In the genomic region with DNA sequence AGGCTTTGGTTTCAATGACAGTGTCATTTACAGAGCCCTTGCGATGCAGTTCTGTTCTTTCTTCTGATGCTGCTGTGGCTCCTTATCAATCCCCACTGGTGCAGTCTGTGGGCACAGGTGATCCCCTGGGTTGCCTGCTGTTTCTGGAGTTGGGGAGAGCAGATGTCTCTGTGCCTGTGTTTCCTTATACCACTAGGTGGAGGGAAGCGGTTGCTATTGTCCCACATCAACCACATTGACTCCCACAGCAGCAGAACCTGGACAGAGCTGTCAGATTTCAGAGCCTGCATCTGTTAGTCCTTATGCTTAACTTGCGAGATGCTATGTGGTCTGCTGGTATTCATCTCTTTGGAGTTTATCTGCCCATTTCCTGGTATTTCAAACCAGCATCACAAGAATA, we compare ENCODE assay signal across 10 cellular contexts. TPM values are rescaled to one million over a fixed set of nuclear protein-coding genes. Genes with fewer than 3 reads are reported as not detected.
A peak's percentile ranks its signal among the peaks of the same experiment; 100 is the strongest.
DNase-seq lines count a peak whose midpoint lies in the region; ATAC-seq and TF ChIP-seq lines count a peak whose summit lies in the region.
"Had no signal": no experiment of that assay in that cellular context is flagged by ENCODE, and none has a peak within 500 bp of the region (broad histone marks: within the 10 kb centered on the region; RNA-seq: fewer than 3 reads in every experiment).

No MANE protein-coding gene starts in this region.

- TF ChIP-seq POLR2A in esophagus squamous epithelium (IDR thresholded peaks at IDR 0.05): no peak

- in situ Hi-C loops in KBM-7 (cut with MboI; ENCODE audit: low pct_unique_long_range_greater_than_20kb, low sequenced_read_pairs): no loop called here

- peak; percentile 58 to 63 for ATAC-seq in activated naive CD4-positive, alpha-beta T cell treated with anti-CD3 and anti-CD28 coated beads, Interleukin-2, amount 50 U/mL, for 72 hours
- peak; percentile 57 for ATAC-seq in stimulated activated effector memory CD8-positive, alpha-beta T cell treated with anti-CD3 and anti-CD28 coated beads, Interleukin-12 subunit alpha, Interleukin-12 subunit beta, amount 100 ng/mL, for 72 hours
- no peak for ATAC-seq in HG02852 (IDR thresholded peaks at IDR 0.05; ENCODE audit: unreplicated experiment)

- no peaks in the 10 kb centered on the region for H3K36me3 ChIP-seq in esophagus squamous epithelium
- H3K36me3 ChIP-seq: upper lobe of left lung had no signal

- no peak for DNase-seq in activated naive CD4-positive, alpha-beta T cell treated with anti-CD3 and anti-CD28 coated beads, Interleukin-2, amount 50 U/mL, for 72 hours (ENCODE audit: low spot score in 2 of 2)
- no peak for DNase-seq in activated naive CD4-positive, alpha-beta T cell treated with anti-CD3 and anti-CD28 coated beads, Interleukin-2, amount 50 U/mL, for 16 hours
- DNase-seq in KBM-7 (peak; percentile 8), cerebellar cortex (ENCODE audit: low spot score) (peak; percentile 6), putamen (ENCODE audit: low spot score) (no peak), esophagus squamous epithelium (lab: John Stamatoyannopoulos, UW) (no peak)
- no peak for DNase-seq in stimulated activated effector memory CD8-positive, alpha-beta T cell treated with anti-CD3 and anti-CD28 coated beads, Interleukin-12 subunit alpha, Interleukin-12 subunit beta, amount 100 ng/mL, for 72 hours (ENCODE audit: low spot score in 2 of 2)
- DNase-seq: NCI-H774, upper lobe of left lung had no signal

- H3K27me3 ChIP-seq in esophagus squamous epithelium: no peaks in the 10 kb centered on the region
- H3K27me3 ChIP-seq: upper lobe of left lung had no signal

- TF ChIP-seq CTCF in esophagus squamous epithelium (IDR thresholded peaks at IDR 0.05): peak in 3 of 6 experiments; percentile 7 to 41 (median 13)

- H3K4me3 ChIP-seq in esophagus squamous epithelium: no peak overlapping the region
- H3K4me3 ChIP-seq: upper lobe of left lung had no signal

- H3K9me3 ChIP-seq in esophagus squamous epithelium: no peaks in the 10 kb centered on the region
- H3K9me3 ChIP-seq: upper lobe of left lung had no signal

- 85 to 89% methylated on average over 3 of the region's 3 CpGs for WGBS in esophagus squamous epithelium, 2 donors

- no peak overlapping the region for H3K27ac ChIP-seq in esophagus squamous epithelium
- H3K27ac ChIP-seq: upper lobe of left lung had no signal

- intact Hi-C loops in esophagus squamous epithelium (cut with DNase I): no loop called here

- no peaks in the 10 kb centered on the region for H3K9me3 Mint-ChIP-seq in activated naive CD4-positive, alpha-beta T cell treated with anti-CD3 and anti-CD28 coated beads, Interleukin-2, amount 50 U/mL, for 72 hours
- H3K9me3 Mint-ChIP-seq in stimulated activated effector memory CD8-positive, alpha-beta T cell treated with anti-CD3 and anti-CD28 coated beads, Interleukin-12 subunit alpha, Interleukin-12 subunit beta, amount 100 ng/mL, for 72 hours: no peaks in the 10 kb centered on the region

- H3K27ac Mint-ChIP-seq in activated naive CD4-positive, alpha-beta T cell treated with anti-CD3 and anti-CD28 coated beads, Interleukin-2, amount 50 U/mL, for 72 hours: no peak overlapping the region
- no peak overlapping the region for H3K27ac Mint-ChIP-seq in stimulated activated effector memory CD8-positive, alpha-beta T cell treated with anti-CD3 and anti-CD28 coated beads, Interleukin-12 subunit alpha, Interleukin-12 subunit beta, amount 100 ng/mL, for 72 hours

- H3K4me3 Mint-ChIP-seq in stimulated activated effector memory CD8-positive, alpha-beta T cell treated with anti-CD3 and anti-CD28 coated beads, Interleukin-12 subunit alpha, Interleukin-12 subunit beta, amount 100 ng/mL, for 72 hours: no peak overlapping the region

- H3K4me1 Mint-ChIP-seq in stimulated activated effector memory CD8-positive, alpha-beta T cell treated with anti-CD3 and anti-CD28 coated beads, Interleukin-12 subunit alpha, Interleukin-12 subunit beta, amount 100 ng/mL, for 72 hours: no peaks in the 10 kb centered on the region

- no peaks in the 10 kb centered on the region for H3K36me3 Mint-ChIP-seq in activated naive CD4-positive, alpha-beta T cell treated with anti-CD3 and anti-CD28 coated beads, Interleukin-2, amount 50 U/mL, for 72 hours
- peaks cover 5% of the 10 kb centered on the region for H3K36me3 Mint-ChIP-seq in stimulated activated effector memory CD8-positive, alpha-beta T cell treated with anti-CD3 and anti-CD28 coated beads, Interleukin-12 subunit alpha, Interleukin-12 subunit beta, amount 100 ng/mL, for 72 hours

- H3K4me1 ChIP-seq in esophagus squamous epithelium: no peaks in the 10 kb centered on the region
- H3K4me1 ChIP-seq: upper lobe of left lung had no signal

RNA-seq across cellular contexts. Expression of gene NEIL3, which starts 57.7 kb away (rescaled TPM):
- 10 to 100 TPM; 18.7 to 25.5 TPM for total RNA-seq in activated naive CD4-positive, alpha-beta T cell treated with anti-CD3 and anti-CD28 coated beads, Interleukin-2, amount 50 U/mL, for 72 hours
- total RNA-seq in esophagus squamous epithelium: 1 to 10 TPM; 2.1 to 8.3 (median 3.4) TPM

Comparison
In these comparisons a context has a peak if more than half of its experiments do, and no peak if none do; other contexts are left out.
1. DNase-seq: peak in KBM-7 (single experiment) and cerebellar cortex (single experiment); none in activated naive CD4-positive, alpha-beta T cell treated with anti-CD3 and anti-CD28 coated beads, Interleukin-2, amount 50 U/mL, for 72 hours (0 of 2), activated naive CD4-positive, alpha-beta T cell treated with anti-CD3 and anti-CD28 coated beads, Interleukin-2, amount 50 U/mL, for 16 hours (single experiment), stimulated activated effector memory CD8-positive, alpha-beta T cell treated with anti-CD3 and anti-CD28 coated beads, Interleukin-12 subunit alpha, Interleukin-12 subunit beta, amount 100 ng/mL, for 72 hours (0 of 2), putamen (single experiment) and esophagus squamous epithelium (single experiment).